21 cellular contexts compared by ENCODE assay signal in genomic region chr16:59729613-59730012, GRCh38.
"Had no signal": no experiment of that assay in that cellular context is flagged by ENCODE, and none has a peak within 500 bp of the region (broad histone marks: within the 10 kb centered on the region; RNA-seq: fewer than 3 reads in every experiment).

No MANE protein-coding gene starts in this region.

- FAIRE-seq: K562, RCC 7860 had no signal

- H3K27ac ChIP-seq: KMS-11 had no signal

- DNase-seq: Kasumi-1, MM.1S, NCI-H1092 treated with DMSO at 0.1 percent for 48 hours, NCI-H1436, NCI-H187, NCI-H2029, NCI-H2081 treated with DMSO at 0.1 percent for 48 hours, NCI-H2171, NCI-H226, NCI-H446, NCI-H510A, NCI-H524 treated with DMSO at 0.1 percent for 48 hours, NCI-H69, NCI-H774, RPMI8226, SHP77, SK-N-SH, SW 1271 had no signal

- ATAC-seq: K562 had no signal

- H3K9me3 ChIP-seq: SK-N-SH had no signal

- H3K4me3 ChIP-seq: K562 had no signal

- H3K4me2 ChIP-seq: KMS-11, SK-N-SH had no signal

- H3K9ac ChIP-seq: KMS-11, SK-N-SH had no signal
